Comparison of ENCODE assay signal across 1 cellular context in the genomic region with DNA sequence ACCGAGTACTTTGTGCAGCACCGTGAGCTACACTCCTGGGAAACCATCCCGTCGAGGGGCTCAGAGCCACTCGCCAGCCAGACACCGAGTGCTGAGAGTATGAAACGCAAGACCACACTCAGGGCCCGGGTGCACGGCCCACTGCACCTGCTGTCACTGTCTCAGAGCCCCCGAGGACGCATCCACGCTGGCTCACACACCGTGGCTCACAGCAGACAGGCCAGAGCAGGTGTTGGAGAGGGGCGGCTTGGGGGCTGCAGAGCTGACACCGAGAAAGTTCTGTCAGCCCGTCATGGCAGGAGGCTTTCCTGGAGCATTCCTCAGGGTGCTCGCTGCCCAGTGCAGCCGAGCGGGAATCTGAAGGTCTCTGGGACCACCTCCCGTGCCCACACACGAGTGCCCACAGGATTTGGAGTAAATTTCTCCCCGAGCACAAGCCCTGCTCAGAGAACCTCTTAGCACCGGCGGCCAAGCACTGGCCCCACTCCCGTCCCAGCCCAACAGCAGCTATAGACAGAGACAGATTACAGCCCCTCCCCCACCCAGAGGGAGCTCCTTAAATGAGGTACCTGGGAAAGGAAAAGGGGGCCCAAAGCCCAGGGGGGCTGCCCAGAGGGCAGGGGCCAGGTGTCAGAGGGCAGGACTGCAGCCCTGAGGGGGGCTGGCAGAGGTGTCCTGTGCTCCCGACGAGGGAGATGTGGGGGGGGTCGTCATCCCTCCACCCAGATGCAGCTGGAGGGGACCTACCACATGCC.
TF ChIP-seq lines count a peak whose summit lies in the region.

No MANE protein-coding gene starts in this region.

TF ChIP-seq in HEK293, 187 proteins besides CTCF, POLR2A, EP300 and RAD21 (continued from another document):
- no peak for TF ChIP-seq SP2 (tag by site-specific recombination; IDR thresholded peaks at IDR 0.05)
TF ChIP-seq in HEK293: peak in this region for 1.
